1 cellular context compared by ENCODE assay signal in the genomic region with DNA sequence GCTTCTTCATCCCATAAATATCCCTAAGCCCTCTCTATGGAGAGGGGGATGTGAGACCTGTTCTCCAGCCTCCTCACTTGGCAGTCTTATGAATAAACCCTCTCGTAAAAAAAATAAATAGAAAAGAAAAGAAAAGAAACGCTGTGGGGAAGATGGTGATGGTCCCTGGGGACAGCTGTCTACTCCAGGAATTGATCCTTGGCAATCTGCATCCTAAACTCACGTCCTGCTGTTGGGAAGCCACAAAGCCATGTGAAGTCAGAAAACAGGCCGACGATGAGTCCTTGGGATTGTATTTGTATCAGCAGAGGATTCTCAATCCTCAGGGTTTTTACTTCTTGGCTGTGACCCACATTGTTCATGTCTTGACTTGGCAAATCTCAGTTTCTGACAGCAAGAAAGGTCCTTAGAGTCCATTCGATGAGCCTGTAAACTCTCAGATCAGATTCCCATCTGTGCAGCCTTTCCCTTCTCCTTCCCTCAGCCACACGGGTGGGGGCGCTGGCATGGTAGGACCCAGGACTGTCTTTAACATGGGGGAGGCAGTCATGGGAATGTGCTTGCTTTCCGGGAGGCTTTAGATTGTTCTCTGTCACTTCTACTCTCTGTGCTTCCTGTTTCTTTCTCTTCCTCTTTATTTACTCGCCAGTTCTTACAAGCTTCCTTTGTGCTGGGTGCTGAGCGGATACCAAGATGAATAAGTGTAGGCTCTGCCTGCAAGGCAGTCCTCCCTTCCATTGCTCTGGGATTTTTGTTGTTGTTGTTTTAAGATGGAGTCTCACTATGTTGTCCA.
A peak's percentile ranks its signal among the peaks of the same experiment; 100 is the strongest.
TF ChIP-seq lines count a peak whose summit lies in the region.

No MANE protein-coding gene starts in this region.

TF ChIP-seq in GM12878, 131 proteins besides CTCF, POLR2A, EP300 and RAD21:
- peak; percentile 68; the same call in 1 of the 2 replicates for TF ChIP-seq SPI1 (IDR thresholded peaks at IDR 0.05; ENCODE audit: borderline replicate concordance, insufficient read depth, low read depth, low read length)
- TF ChIP-seq, protein P1, sequence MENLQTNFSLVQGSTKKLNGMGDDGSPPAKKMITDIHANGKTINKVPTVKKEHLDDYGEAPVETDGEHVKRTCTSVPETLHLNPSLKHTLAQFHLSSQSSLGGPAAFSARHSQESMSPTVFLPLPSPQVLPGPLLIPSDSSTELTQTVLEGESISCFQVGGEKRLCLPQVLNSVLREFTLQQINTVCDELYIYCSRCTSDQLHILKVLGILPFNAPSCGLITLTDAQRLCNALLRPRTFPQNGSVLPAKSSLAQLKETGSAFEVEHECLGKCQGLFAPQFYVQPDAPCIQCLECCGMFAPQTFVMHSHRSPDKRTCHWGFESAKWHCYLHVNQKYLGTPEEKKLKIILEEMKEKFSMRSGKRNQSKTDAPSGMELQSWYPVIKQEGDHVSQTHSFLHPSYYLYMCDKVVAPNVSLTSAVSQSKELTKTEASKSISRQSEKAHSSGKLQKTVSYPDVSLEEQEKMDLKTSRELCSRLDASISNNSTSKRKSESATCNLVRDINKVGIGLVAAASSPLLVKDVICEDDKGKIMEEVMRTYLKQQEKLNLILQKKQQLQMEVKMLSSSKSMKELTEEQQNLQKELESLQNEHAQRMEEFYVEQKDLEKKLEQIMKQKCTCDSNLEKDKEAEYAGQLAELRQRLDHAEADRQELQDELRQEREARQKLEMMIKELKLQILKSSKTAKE (IDR thresholded peaks at IDR 0.05; ENCODE audit: low read depth, poor library complexity, severe bottlenecking), result no peak
- TF ChIP-seq POLR2AphosphoS5 (IDR thresholded peaks at IDR 0.05; ENCODE audit: low read length), result peak; percentile 39; the same call in 1 of the 2 replicates
- no peak for TF ChIP-seq SMAD5 (IDR thresholded peaks at IDR 0.05; ENCODE audit: low read depth)
- TF ChIP-seq, protein P2, sequence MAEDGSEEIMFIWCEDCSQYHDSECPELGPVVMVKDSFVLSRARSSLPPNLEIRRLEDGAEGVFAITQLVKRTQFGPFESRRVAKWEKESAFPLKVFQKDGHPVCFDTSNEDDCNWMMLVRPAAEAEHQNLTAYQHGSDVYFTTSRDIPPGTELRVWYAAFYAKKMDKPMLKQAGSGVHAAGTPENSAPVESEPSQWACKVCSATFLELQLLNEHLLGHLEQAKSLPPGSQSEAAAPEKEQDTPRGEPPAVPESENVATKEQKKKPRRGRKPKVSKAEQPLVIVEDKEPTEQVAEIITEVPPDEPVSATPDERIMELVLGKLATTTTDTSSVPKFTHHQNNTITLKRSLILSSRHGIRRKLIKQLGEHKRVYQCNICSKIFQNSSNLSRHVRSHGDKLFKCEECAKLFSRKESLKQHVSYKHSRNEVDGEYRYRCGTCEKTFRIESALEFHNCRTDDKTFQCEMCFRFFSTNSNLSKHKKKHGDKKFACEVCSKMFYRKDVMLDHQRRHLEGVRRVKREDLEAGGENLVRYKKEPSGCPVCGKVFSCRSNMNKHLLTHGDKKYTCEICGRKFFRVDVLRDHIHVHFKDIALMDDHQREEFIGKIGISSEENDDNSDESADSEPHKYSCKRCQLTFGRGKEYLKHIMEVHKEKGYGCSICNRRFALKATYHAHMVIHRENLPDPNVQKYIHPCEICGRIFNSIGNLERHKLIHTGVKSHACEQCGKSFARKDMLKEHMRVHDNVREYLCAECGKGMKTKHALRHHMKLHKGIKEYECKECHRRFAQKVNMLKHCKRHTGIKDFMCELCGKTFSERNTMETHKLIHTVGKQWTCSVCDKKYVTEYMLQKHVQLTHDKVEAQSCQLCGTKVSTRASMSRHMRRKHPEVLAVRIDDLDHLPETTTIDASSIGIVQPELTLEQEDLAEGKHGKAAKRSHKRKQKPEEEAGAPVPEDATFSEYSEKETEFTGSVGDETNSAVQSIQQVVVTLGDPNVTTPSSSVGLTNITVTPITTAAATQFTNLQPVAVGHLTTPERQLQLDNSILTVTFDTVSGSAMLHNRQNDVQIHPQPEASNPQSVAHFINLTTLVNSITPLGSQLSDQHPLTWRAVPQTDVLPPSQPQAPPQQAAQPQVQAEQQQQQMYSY (CRISPR knock-in tag; IDR thresholded peaks at IDR 0.05), result 0 out of 2 replicates have a peak, but pooled peaks have one; percentile 3
- TF ChIP-seq IKZF2 (IDR thresholded peaks at IDR 0.05), result peak; percentile 18 to 41; a peak in 2 of 4 replicates
- no peak for TF ChIP-seq KAT2A (conservative IDR thresholded peaks at IDR 0.05; ENCODE audit: control insufficient read depth, low read depth, low read length)
- TF ChIP-seq IKZF1 (conservative IDR thresholded peaks at IDR 0.05), result 0 out of 2 replicates have a peak, but pooled peaks have one; percentile 14
- TF ChIP-seq RBBP5 (conservative IDR thresholded peaks at IDR 0.05), result no peak
- TF ChIP-seq MEF2B (IDR thresholded peaks at IDR 0.05; ENCODE audit: partially characterized antibody, poor library complexity, severe bottlenecking), result peak; percentile 84
- TF ChIP-seq GABPA (IDR thresholded peaks at IDR 0.05; ENCODE audit: low read depth), result no peak
- no peak for TF ChIP-seq TCF7 (IDR thresholded peaks at IDR 0.05; ENCODE audit: borderline replicate concordance)
- TF ChIP-seq, protein P3, sequence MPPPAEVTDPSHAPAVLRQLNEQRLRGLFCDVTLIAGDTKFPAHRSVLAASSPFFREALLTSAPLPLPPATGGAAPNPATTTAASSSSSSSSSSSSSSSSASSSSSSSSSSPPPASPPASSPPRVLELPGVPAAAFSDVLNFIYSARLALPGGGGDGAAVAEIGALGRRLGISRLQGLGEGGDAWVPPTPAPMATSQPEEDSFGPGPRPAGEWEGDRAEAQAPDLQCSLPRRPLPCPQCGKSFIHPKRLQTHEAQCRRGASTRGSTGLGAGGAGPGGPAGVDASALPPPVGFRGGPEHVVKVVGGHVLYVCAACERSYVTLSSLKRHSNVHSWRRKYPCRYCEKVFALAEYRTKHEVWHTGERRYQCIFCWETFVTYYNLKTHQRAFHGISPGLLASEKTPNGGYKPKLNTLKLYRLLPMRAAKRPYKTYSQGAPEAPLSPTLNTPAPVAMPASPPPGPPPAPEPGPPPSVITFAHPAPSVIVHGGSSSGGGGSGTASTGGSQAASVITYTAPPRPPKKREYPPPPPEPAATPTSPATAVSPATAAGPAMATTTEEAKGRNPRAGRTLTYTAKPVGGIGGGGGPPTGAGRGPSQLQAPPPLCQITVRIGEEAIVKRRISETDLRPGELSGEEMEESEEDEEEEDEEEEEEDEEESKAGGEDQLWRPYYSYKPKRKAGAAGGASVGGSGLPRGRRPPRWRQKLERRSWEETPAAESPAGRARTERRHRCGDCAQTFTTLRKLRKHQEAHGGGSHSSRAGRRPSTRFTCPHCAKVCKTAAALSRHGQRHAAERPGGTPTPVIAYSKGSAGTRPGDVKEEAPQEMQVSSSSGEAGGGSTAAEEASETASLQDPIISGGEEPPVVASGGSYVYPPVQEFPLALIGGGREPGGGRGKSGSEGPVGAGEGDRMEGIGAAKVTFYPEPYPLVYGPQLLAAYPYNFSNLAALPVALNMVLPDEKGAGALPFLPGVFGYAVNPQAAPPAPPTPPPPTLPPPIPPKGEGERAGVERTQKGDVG (CRISPR knock-in tag; IDR thresholded peaks at IDR 0.05), result 0 out of 2 replicates have a peak, but pooled peaks have one; percentile 22
- TF ChIP-seq, protein P4, sequence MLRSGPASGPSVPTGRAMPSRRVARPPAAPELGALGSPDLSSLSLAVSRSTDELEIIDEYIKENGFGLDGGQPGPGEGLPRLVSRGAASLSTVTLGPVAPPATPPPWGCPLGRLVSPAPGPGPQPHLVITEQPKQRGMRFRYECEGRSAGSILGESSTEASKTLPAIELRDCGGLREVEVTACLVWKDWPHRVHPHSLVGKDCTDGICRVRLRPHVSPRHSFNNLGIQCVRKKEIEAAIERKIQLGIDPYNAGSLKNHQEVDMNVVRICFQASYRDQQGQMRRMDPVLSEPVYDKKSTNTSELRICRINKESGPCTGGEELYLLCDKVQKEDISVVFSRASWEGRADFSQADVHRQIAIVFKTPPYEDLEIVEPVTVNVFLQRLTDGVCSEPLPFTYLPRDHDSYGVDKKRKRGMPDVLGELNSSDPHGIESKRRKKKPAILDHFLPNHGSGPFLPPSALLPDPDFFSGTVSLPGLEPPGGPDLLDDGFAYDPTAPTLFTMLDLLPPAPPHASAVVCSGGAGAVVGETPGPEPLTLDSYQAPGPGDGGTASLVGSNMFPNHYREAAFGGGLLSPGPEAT (IDR thresholded peaks at IDR 0.05; ENCODE audit: low read depth), result 0 out of 2 replicates have a peak, but pooled peaks have one; percentile 13
- TF ChIP-seq CEBPB (IDR thresholded peaks at IDR 0.05; ENCODE audit: borderline replicate concordance in 1 of 2, low read depth in 2 of 2, low read length in 2 of 2), result no peak
- TF ChIP-seq MYB (IDR thresholded peaks at IDR 0.05; ENCODE audit: borderline replicate concordance, low read depth, low read length), result no peak
- peak; percentile 11; the same call in 1 of the 2 replicates for TF ChIP-seq EED (IDR thresholded peaks at IDR 0.05; ENCODE audit: low read depth)
- no peak for TF ChIP-seq SUZ12 (IDR thresholded peaks at IDR 0.05; ENCODE audit: unreplicated experiment)
- no peak for TF ChIP-seq FOXK2 (IDR thresholded peaks at IDR 0.05)
- TF ChIP-seq, protein P5, sequence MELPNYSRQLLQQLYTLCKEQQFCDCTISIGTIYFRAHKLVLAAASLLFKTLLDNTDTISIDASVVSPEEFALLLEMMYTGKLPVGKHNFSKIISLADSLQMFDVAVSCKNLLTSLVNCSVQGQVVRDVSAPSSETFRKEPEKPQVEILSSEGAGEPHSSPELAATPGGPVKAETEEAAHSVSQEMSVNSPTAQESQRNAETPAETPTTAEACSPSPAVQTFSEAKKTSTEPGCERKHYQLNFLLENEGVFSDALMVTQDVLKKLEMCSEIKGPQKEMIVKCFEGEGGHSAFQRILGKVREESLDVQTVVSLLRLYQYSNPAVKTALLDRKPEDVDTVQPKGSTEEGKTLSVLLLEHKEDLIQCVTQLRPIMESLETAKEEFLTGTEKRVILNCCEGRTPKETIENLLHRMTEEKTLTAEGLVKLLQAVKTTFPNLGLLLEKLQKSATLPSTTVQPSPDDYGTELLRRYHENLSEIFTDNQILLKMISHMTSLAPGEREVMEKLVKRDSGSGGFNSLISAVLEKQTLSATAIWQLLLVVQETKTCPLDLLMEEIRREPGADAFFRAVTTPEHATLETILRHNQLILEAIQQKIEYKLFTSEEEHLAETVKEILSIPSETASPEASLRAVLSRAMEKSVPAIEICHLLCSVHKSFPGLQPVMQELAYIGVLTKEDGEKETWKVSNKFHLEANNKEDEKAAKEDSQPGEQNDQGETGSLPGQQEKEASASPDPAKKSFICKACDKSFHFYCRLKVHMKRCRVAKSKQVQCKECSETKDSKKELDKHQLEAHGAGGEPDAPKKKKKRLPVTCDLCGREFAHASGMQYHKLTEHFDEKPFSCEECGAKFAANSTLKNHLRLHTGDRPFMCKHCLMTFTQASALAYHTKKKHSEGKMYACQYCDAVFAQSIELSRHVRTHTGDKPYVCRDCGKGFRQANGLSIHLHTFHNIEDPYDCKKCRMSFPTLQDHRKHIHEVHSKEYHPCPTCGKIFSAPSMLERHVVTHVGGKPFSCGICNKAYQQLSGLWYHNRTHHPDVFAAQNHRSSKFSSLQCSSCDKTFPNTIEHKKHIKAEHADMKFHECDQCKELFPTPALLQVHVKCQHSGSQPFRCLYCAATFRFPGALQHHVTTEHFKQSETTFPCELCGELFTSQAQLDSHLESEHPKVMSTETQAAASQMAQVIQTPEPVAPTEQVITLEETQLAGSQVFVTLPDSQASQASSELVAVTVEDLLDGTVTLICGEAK (IDR thresholded peaks at IDR 0.05; ENCODE audit: borderline replicate concordance), result no peak
- TF ChIP-seq, protein P6, sequence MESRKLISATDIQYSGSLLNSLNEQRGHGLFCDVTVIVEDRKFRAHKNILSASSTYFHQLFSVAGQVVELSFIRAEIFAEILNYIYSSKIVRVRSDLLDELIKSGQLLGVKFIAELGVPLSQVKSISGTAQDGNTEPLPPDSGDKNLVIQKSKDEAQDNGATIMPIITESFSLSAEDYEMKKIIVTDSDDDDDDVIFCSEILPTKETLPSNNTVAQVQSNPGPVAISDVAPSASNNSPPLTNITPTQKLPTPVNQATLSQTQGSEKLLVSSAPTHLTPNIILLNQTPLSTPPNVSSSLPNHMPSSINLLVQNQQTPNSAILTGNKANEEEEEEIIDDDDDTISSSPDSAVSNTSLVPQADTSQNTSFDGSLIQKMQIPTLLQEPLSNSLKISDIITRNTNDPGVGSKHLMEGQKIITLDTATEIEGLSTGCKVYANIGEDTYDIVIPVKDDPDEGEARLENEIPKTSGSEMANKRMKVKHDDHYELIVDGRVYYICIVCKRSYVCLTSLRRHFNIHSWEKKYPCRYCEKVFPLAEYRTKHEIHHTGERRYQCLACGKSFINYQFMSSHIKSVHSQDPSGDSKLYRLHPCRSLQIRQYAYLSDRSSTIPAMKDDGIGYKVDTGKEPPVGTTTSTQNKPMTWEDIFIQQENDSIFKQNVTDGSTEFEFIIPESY (IDR thresholded peaks at IDR 0.05), result no peak
- TF ChIP-seq TCF12 (IDR thresholded peaks at IDR 0.05; ENCODE audit: low read depth, low read length), result no peak
- peak; percentile 19; the same call in 1 of the 2 replicates for TF ChIP-seq MTA2 (IDR thresholded peaks at IDR 0.05; ENCODE audit: low read depth)
